ENCODE assay signal across 17 cellular contexts in genomic region chr1:88296227-88297010, GRCh38.
DNase-seq lines count a peak whose midpoint lies in the region; ATAC-seq, FAIRE-seq and TF ChIP-seq lines count a peak whose summit lies in the region.
"Had no signal": no experiment of that assay in that cellular context is flagged by ENCODE, and none has a peak within 500 bp of the region (broad histone marks: within the 10 kb centered on the region; RNA-seq: fewer than 3 reads in every experiment).

No MANE protein-coding gene starts in this region.

- no peak overlapping the region for H3K9ac ChIP-seq in HUES6 (ENCODE audit: low read length)
- H3K9ac ChIP-seq in neural progenitor cell, result no peak overlapping the region
- H3K9ac ChIP-seq: BLaER1 treated with 17β-estradiol and CSF1 and Interleukin-3, amounts not matched to agents 10 nM and 100 nM; KMS-11 had no signal

- H3K36me3 ChIP-seq in HUES6 (ENCODE audit: control insufficient read depth, insufficient read depth, low read length) (no peaks in the 10 kb centered on the region), neural progenitor cell (no peaks in the 10 kb centered on the region), gastrocnemius medialis (no peaks in the 10 kb centered on the region), ascending aorta (no peaks in the 10 kb centered on the region)
- H3K36me3 ChIP-seq: BLaER1 treated with 17β-estradiol and CSF1 and Interleukin-3, amounts not matched to agents 10 nM and 100 nM had no signal

- peaks cover 21% of the 10 kb centered on the region for H3F3A ChIP-seq in neural progenitor cell (ENCODE audit: low read depth)

- H3K9me3 Mint-ChIP-seq in brain (peaks cover 0 to 3% (median 0%) of the 10 kb centered on the region in 5 experiments), neural progenitor cell (no peaks in the 10 kb centered on the region)

- H3K27ac Mint-ChIP-seq in brain, result peak overlapping the region in 4 of 5 experiments; percentile 27 to 63 (median 34)
- no peak overlapping the region for H3K27ac Mint-ChIP-seq in neural progenitor cell
- H3K27ac Mint-ChIP-seq: CD4-positive, CD25-positive, alpha-beta regulatory T cell had no signal

- H3K4me3 Mint-ChIP-seq in brain (peak overlapping the region in 1 of 5 experiments; percentile 40), neural progenitor cell (no peak overlapping the region)
- H3K4me3 Mint-ChIP-seq: CD4-positive, CD25-positive, alpha-beta regulatory T cell had no signal

- no peak overlapping the region for H2AFZ ChIP-seq in neural progenitor cell (replicated peaks)

- no peaks in the 10 kb centered on the region for H3K27me3 ChIP-seq in HUES6 (ENCODE audit: control insufficient read depth, insufficient read depth, low read length)
- no peaks in the 10 kb centered on the region for H3K27me3 ChIP-seq in neural progenitor cell
- H3K27me3 ChIP-seq in gastrocnemius medialis, result no peaks in the 10 kb centered on the region
- no peaks in the 10 kb centered on the region for H3K27me3 ChIP-seq in ascending aorta
- H3K27me3 ChIP-seq: BLaER1 treated with 17β-estradiol and CSF1 and Interleukin-3, amounts not matched to agents 10 nM and 100 nM had no signal

- H3K36me3 Mint-ChIP-seq in brain (no peaks in the 10 kb centered on the region), neural progenitor cell (no peaks in the 10 kb centered on the region)
- H3K36me3 Mint-ChIP-seq: CD4-positive, CD25-positive, alpha-beta regulatory T cell had no signal

- H4K20me1 ChIP-seq in neural progenitor cell (ENCODE audit: low read depth), result no peaks in the 10 kb centered on the region
- H4K20me1 ChIP-seq: BLaER1 treated with 17β-estradiol and CSF1 and Interleukin-3, amounts not matched to agents 10 nM and 100 nM had no signal

- H3K4me1 ChIP-seq in HUES6 (ENCODE audit: control insufficient read depth, insufficient read depth, low read length) (peaks cover 31% of the 10 kb centered on the region), neural progenitor cell (peaks cover 47% of the 10 kb centered on the region), gastrocnemius medialis (no peaks in the 10 kb centered on the region), ascending aorta (no peaks in the 10 kb centered on the region)

- FAIRE-seq in GM12891 (lab: Jason Lieb, UNC), result no peak

- DNase-seq in GM12891 (ENCODE audit: insufficient read length, low spot score) (no peak), neural progenitor cell (ENCODE audit: low spot score) (peak; percentile 15), gastrocnemius medialis (no peak), left lobe of liver (ENCODE audit: low spot score) (no peak), ascending aorta (ENCODE audit: low spot score in 2 of 2) (no peak), hepatic stellate cell (ENCODE audit: low spot score) (no peak)
- DNase-seq: 8988T; ACHN; CD4-positive, CD25-positive, alpha-beta regulatory T cell; DMS53; GF-D8; H7 had no signal

- no peak for ATAC-seq in gastrocnemius medialis
- no peak for ATAC-seq in left lobe of liver

- H3K4me3 ChIP-seq in HUES6 (ENCODE audit: low read depth, low read length) (no peak overlapping the region), neural progenitor cell (peak overlapping the region; percentile 24), gastrocnemius medialis (no peak overlapping the region), ascending aorta (no peak overlapping the region)
- H3K4me3 ChIP-seq: BLaER1 treated with 17β-estradiol and CSF1 and Interleukin-3, amounts not matched to agents 10 nM and 100 nM had no signal

- no peak for TF ChIP-seq POLR2A in GM12891 (IDR thresholded peaks at IDR 0.05; ENCODE audit: low read depth, low read length)
- TF ChIP-seq POLR2A in gastrocnemius medialis (IDR thresholded peaks at IDR 0.05), result no peak

- intact Hi-C loops in gastrocnemius medialis (cut with DNase I; ENCODE audit: low total_unique reads) (no loop called here), ascending aorta (cut with DNase I) (no loop called here)

- H3K9me3 ChIP-seq in HUES6 (ENCODE audit: control insufficient read depth, insufficient read depth, low read depth, low read length) (no peaks in the 10 kb centered on the region), neural progenitor cell (ENCODE audit: low read depth) (no peaks in the 10 kb centered on the region), gastrocnemius medialis (no peaks in the 10 kb centered on the region), ascending aorta (no peaks in the 10 kb centered on the region)
- H3K9me3 ChIP-seq: BLaER1 treated with 17β-estradiol and CSF1 and Interleukin-3, amounts not matched to agents 10 nM and 100 nM had no signal

- no peak for TF ChIP-seq CTCF in brain (conservative IDR thresholded peaks at IDR 0.05)
- TF ChIP-seq CTCF in neural progenitor cell (IDR thresholded peaks at IDR 0.05), result no peak
- TF ChIP-seq CTCF in gastrocnemius medialis (IDR thresholded peaks at IDR 0.05 in 4 of 5, conservative IDR thresholded peaks at IDR 0.05 in 1 of 5), result no peak
- TF ChIP-seq CTCF in ascending aorta (IDR thresholded peaks at IDR 0.05), result no peak

- peaks cover 6% of the 10 kb centered on the region for H3K27me3 Mint-ChIP-seq in brain
- no peaks in the 10 kb centered on the region for H3K27me3 Mint-ChIP-seq in neural progenitor cell (ENCODE audit: insufficient read depth, low read depth)
- H3K27me3 Mint-ChIP-seq: CD4-positive, CD25-positive, alpha-beta regulatory T cell had no signal

- in situ Hi-C loops in gastrocnemius medialis (cut with MboI; ENCODE audit: low sequenced_read_pairs in 4 of 4), result no loop called here

- H3K4me2 ChIP-seq in neural progenitor cell, result peak overlapping the region; percentile 61
- H3K4me2 ChIP-seq: BLaER1 treated with 17β-estradiol and CSF1 and Interleukin-3, amounts not matched to agents 10 nM and 100 nM; KMS-11 had no signal

- no peaks in the 10 kb centered on the region for H3K79me2 ChIP-seq in neural progenitor cell (ENCODE audit: low read depth)

- peak overlapping the region; percentile 61; the same call in 1 of the 2 replicates for H3K27ac ChIP-seq in HUES6 (ENCODE audit: low read depth, low read length)
- peak overlapping the region; percentile 47 for H3K27ac ChIP-seq in neural progenitor cell
- H3K27ac ChIP-seq in gastrocnemius medialis, result no peak overlapping the region
- no peak overlapping the region for H3K27ac ChIP-seq in ascending aorta
- H3K27ac ChIP-seq: BLaER1 treated with 17β-estradiol and CSF1 and Interleukin-3, amounts not matched to agents 10 nM and 100 nM; HL-60; KMS-11 had no signal

- peaks cover 29% of the 10 kb centered on the region for H3K4me1 Mint-ChIP-seq in brain
- peaks cover 3% of the 10 kb centered on the region for H3K4me1 Mint-ChIP-seq in neural progenitor cell
- H3K4me1 Mint-ChIP-seq: CD4-positive, CD25-positive, alpha-beta regulatory T cell had no signal

TF ChIP-seq in GM12891, 5 proteins besides CTCF, POLR2A, EP300 and RAD21:
- no peak for TF ChIP-seq POLR2AphosphoS5 (IDR thresholded peaks at IDR 0.05; ENCODE audit: low read depth, low read length)
- 0 out of 2 replicates have a peak, but pooled peaks have one; percentile 4 for TF ChIP-seq SPI1 (IDR thresholded peaks at IDR 0.05; ENCODE audit: low read depth, low read length)

Comparison
In these comparisons a context has a peak if more than half of its experiments do, and no peak if none do; other contexts are left out.
1. H3K27ac ChIP-seq: peak in HUES6 (single experiment) and neural progenitor cell (single experiment); none in gastrocnemius medialis (0 of 4) and ascending aorta (0 of 2).